In genomic region chr16:53085539-53086450, GRCh38 we compare ENCODE assay signal across 10 cellular contexts. TPM values are rescaled to one million over a fixed set of nuclear protein-coding genes. Genes with fewer than 3 reads are reported as not detected.
DNase-seq lines count a peak whose midpoint lies in the region; ATAC-seq and TF ChIP-seq lines count a peak whose summit lies in the region.
"Had no signal": no experiment of that assay in that cellular context is flagged by ENCODE, and none has a peak within 500 bp of the region (broad histone marks: within the 10 kb centered on the region; RNA-seq: fewer than 3 reads in every experiment).

No MANE protein-coding gene starts in this region.

- H3K4me3 ChIP-seq in BJ (ENCODE audit: low read depth, low read length) = no peak overlapping the region

- H3K36me3 Mint-ChIP-seq in nephron (ENCODE audit: low read depth) = no peaks in the 10 kb centered on the region
- H3K36me3 Mint-ChIP-seq: CD4-positive, CD25-positive, alpha-beta regulatory T cell had no signal

- CTCF ChIA-PET in BJ (lab: Yijun Ruan, JAX) = interaction anchor here (0.9 to 3.6 kb wide), 4 partner anchors 13 to 44 kb away, joined by 3 to 20 read pairs (median 8); partner anchors contain the start of gene CHD9

- H3K9me3 Mint-ChIP-seq in nephron = no peaks in the 10 kb centered on the region

- H3K27ac Mint-ChIP-seq in nephron = peak overlapping the region; percentile 95 to 100 (median 96)

- H3K27me3 Mint-ChIP-seq in nephron (ENCODE audit: low read depth) = no peaks in the 10 kb centered on the region
- H3K27me3 Mint-ChIP-seq: CD4-positive, CD25-positive, alpha-beta regulatory T cell had no signal

- no peaks in the 10 kb centered on the region for H3K36me3 ChIP-seq in BJ (ENCODE audit: control insufficient read depth, insufficient read depth, low read length)

- peaks cover 79% of the 10 kb centered on the region for H3K4me1 Mint-ChIP-seq in nephron

- POLR2A ChIA-PET in BJ (lab: Charles Lee) = interaction anchor here (0.6 kb wide), 1 partner anchor 66 kb away, joined by 4 read pairs; no protein-coding TSS in a partner anchor

- peak overlapping the region; percentile 10 to 45 (median 24) for H3K4me3 Mint-ChIP-seq in nephron
- H3K4me3 Mint-ChIP-seq: CD4-positive, CD25-positive, alpha-beta regulatory T cell had no signal

- ATAC-seq in esophagus mucosa = peak; percentile 11
- no peak for ATAC-seq in GM21528 (IDR thresholded peaks at IDR 0.05; ENCODE audit: low FRiP score, unreplicated experiment)
- ATAC-seq in HG02571 (IDR thresholded peaks at IDR 0.05; ENCODE audit: unreplicated experiment) = no peak

- DNase-seq in BJ (ENCODE audit: low read depth) = no peak
- DNase-seq in NCI-H69 (lab: John Stamatoyannopoulos, UW) = peak; percentile 93
- DNase-seq in T1000 (lab: John Stamatoyannopoulos, UW) = no peak
- DNase-seq in GM19238 (ENCODE audit: insufficient read length, low spot score) = no peak
- DNase-seq: CD4-positive, CD25-positive, alpha-beta regulatory T cell; stimulated activated CD8-positive, alpha-beta memory T cell treated with anti-CD3 and anti-CD28 coated beads, Interleukin-4, amount 100 ng/mL, for 48 hours had no signal

- TF ChIP-seq CTCF in BJ (IDR thresholded peaks at IDR 0.05; ENCODE audit: insufficient read depth, low read depth, low read length) (0 out of 2 replicates have a peak, but pooled peaks have one; percentile 3), nephron (IDR thresholded peaks at IDR 0.05; ENCODE audit: unreplicated experiment in 3 of 3) (no peak)

- no peaks in the 10 kb centered on the region for H3K27me3 ChIP-seq in BJ (ENCODE audit: control insufficient read depth, insufficient read depth, low read length)

RNA-seq across cellular contexts. Expression of gene CHD9, which starts 31.0 kb away (rescaled TPM):
- polyA plus RNA-seq in BJ (2011; rRNA removed) = 13.1 and 30.0 TPM in 2 replicates
- polyA minus RNA-seq in BJ (2011; rRNA and poly(A)+ RNA removed) = 31.5 and 37.6 TPM in 2 replicates
- 39.3 TPM for total RNA-seq in esophagus mucosa

RNA-seq across cellular contexts. Expression of gene CHD9NB, which starts 33.1 kb away (rescaled TPM):
- polyA plus RNA-seq in BJ (2011; rRNA removed) = 0.71 and 0.78 TPM in 2 replicates
- polyA minus RNA-seq in BJ (2011; rRNA and poly(A)+ RNA removed) = 3.0 and 4.3 TPM in 2 replicates
- 2.2 TPM for total RNA-seq in esophagus mucosa
- total RNA-seq: CD4-positive, CD25-positive, alpha-beta regulatory T cell had no signal
- polyA plus RNA-seq: CD4-positive, CD25-positive, alpha-beta regulatory T cell had no signal
